ENCODE assay signal across 10 cellular contexts in genomic region chr9:35730486-35730854, GRCh38. TPM values are rescaled to one million over a fixed set of nuclear protein-coding genes. Genes with fewer than 3 reads are reported as not detected.
DNase-seq lines count a peak whose midpoint lies in the region; ATAC-seq and TF ChIP-seq lines count a peak whose summit lies in the region.
"Had no signal": no experiment of that assay in that cellular context is flagged by ENCODE, and none has a peak within 500 bp of the region (broad histone marks: within the 10 kb centered on the region; RNA-seq: fewer than 3 reads in every experiment).

No MANE protein-coding gene starts in this region.

- H3K27ac Mint-ChIP-seq in mesothelial cell of epicardium (peak overlapping the region; percentile 95), osteocyte (ENCODE audit: unreplicated experiment) (no peak overlapping the region)

- H3K27me3 Mint-ChIP-seq in mesothelial cell of epicardium (ENCODE audit: low read depth) (no peaks in the 10 kb centered on the region), osteocyte (ENCODE audit: unreplicated experiment) (no peaks in the 10 kb centered on the region)

- peak overlapping the region; percentile 62 to 98 (median 86) for H3K4me3 ChIP-seq in heart left ventricle
- peak overlapping the region; percentile 96 for H3K4me3 ChIP-seq in brain microvascular endothelial cell (ENCODE audit: low read depth, low read length)
- peak overlapping the region; percentile 62 to 84 for H3K4me3 ChIP-seq in uterus

- TF ChIP-seq POLR2A in heart left ventricle (IDR thresholded peaks at IDR 0.05) (no peak), uterus (IDR thresholded peaks at IDR 0.05) (no peak)

- H3K4me1 ChIP-seq in heart left ventricle (peaks cover 12 to 76% (median 61%) of the 10 kb centered on the region in 12 donors), uterus (peaks cover 0 to 8% of the 10 kb centered on the region in 2 donors)

- in situ Hi-C loops in brain microvascular endothelial cell (cut with HindIII; ENCODE audit: low pct_ligation_motif_present, low sequenced_read_pairs), result no loop called here

- TF ChIP-seq CTCF in heart left ventricle (IDR thresholded peaks at IDR 0.05) (no peak), brain microvascular endothelial cell (IDR thresholded peaks at IDR 0.05; ENCODE audit: low read depth, low read length, missing control alignments) (no peak), mesothelial cell of epicardium (IDR thresholded peaks at IDR 0.05; ENCODE audit: unreplicated experiment) (no peak), uterus (IDR thresholded peaks at IDR 0.05) (no peak), osteocyte (IDR thresholded peaks at IDR 0.05) (no peak)

- H3K4me3 Mint-ChIP-seq in mesothelial cell of epicardium (peak overlapping the region; percentile 84), osteocyte (ENCODE audit: unreplicated experiment) (no peak overlapping the region)

- H3K27me3 ChIP-seq in heart left ventricle (no peaks in the 10 kb centered on the region), brain microvascular endothelial cell (replicated peaks) (no peaks in the 10 kb centered on the region), uterus (no peaks in the 10 kb centered on the region)

- H3K36me3 ChIP-seq in heart left ventricle (peaks cover 0 to 29% (median 24%) of the 10 kb centered on the region in 9 donors), brain microvascular endothelial cell (replicated peaks) (peaks cover 21% of the 10 kb centered on the region), uterus (no peaks in the 10 kb centered on the region)

- H3K4me1 Mint-ChIP-seq in mesothelial cell of epicardium, result peaks cover 9% of the 10 kb centered on the region
- H3K4me1 Mint-ChIP-seq in osteocyte (ENCODE audit: unreplicated experiment), result peaks cover 24% of the 10 kb centered on the region

- no peak for DNase-seq in heart left ventricle
- no peak for DNase-seq in Right ventricle myocardium superior
- DNase-seq in brain microvascular endothelial cell, result no peak
- DNase-seq in mesothelial cell of epicardium (ENCODE audit: low spot score in 2 of 2, unreplicated experiment in 2 of 2), result no peak
- no peak for DNase-seq in uterus
- DNase-seq in osteocyte (ENCODE audit: extremely low spot score, unreplicated experiment), result no peak
- DNase-seq in activated CD8-positive, alpha-beta memory T cell treated with anti-CD3 and anti-CD28 coated beads for 24 hours, result no peak
- DNase-seq: effector CD8-positive, alpha-beta T cell; T1000 had no signal

- H3K36me3 Mint-ChIP-seq in mesothelial cell of epicardium (peaks cover 7% of the 10 kb centered on the region), osteocyte (ENCODE audit: unreplicated experiment) (peaks cover 10% of the 10 kb centered on the region)

- intact Hi-C loops in heart left ventricle (cut with DNase I), result loop anchor here in 3 of 10 donors (2.0 to 5.0 kb wide), 3 partner anchors 33 to 126 kb away; partner anchors contain the start of genes CCDC107 (in 1 of the 3), RMRP (in 1 of the 3) and TESK1 (in 1 of the 3)
- intact Hi-C loops in Right ventricle myocardium superior (cut with DNase I), result no loop called here
- intact Hi-C loops in uterus (cut with DNase I; ENCODE audit: low total_unique reads), result loop anchor here (5.0 kb wide), 1 partner anchor 73 kb away; the partner anchor contains the start of genes CCDC107 and RMRP

- ATAC-seq in heart left ventricle (no peak), Right ventricle myocardium superior (ENCODE audit: poor library complexity) (no peak), HG03378 (IDR thresholded peaks at IDR 0.05; ENCODE audit: unreplicated experiment) (no peak)

- H3K9me3 ChIP-seq in heart left ventricle, result no peaks in the 10 kb centered on the region
- no peaks in the 10 kb centered on the region for H3K9me3 ChIP-seq in uterus

- peak overlapping the region; percentile 94 to 99 (median 98) for H3K27ac ChIP-seq in heart left ventricle
- peak overlapping the region; percentile 76 for H3K27ac ChIP-seq in brain microvascular endothelial cell
- H3K27ac ChIP-seq in uterus, result peak overlapping the region; percentile 94 to 97

- WGBS in heart left ventricle, 4 donors, result 47 to 61% (median 59%) methylated on average over 2 of the region's 2 CpGs

- no peaks in the 10 kb centered on the region for H3K9me3 Mint-ChIP-seq in mesothelial cell of epicardium
- H3K9me3 Mint-ChIP-seq in osteocyte (ENCODE audit: unreplicated experiment), result no peaks in the 10 kb centered on the region

RNA-seq across cellular contexts. Expression of gene TLN1, which starts 1.5 kb away (rescaled TPM):
- 100 to 1,000 TPM; 193 to 373 (median 261) TPM for total RNA-seq in heart left ventricle
- 100 to 1,000 TPM; 152 to 241 TPM for polyA plus RNA-seq in heart left ventricle
- total RNA-seq in Right ventricle myocardium superior, result 252 TPM
- 224 to 230 TPM (median 226 TPM) in 3 replicates for total RNA-seq in mesothelial cell of epicardium
- 100 to 1,000 TPM; 202 to 540 (median 281) TPM for total RNA-seq in uterus
- total RNA-seq in osteocyte, result 433 and 439 TPM in 2 replicates

RNA-seq across cellular contexts. Expression of gene CREB3, which starts 2.0 kb away (rescaled TPM):
- 10 to 100 TPM; 16.1 to 38.0 (median 25.5) TPM for total RNA-seq in heart left ventricle
- polyA plus RNA-seq in heart left ventricle, result 10 to 100 TPM; 26.7 to 49.4 TPM
- total RNA-seq in Right ventricle myocardium superior, result 20.3 TPM
- total RNA-seq in mesothelial cell of epicardium, result 29.1 to 32.7 TPM (median 31.6 TPM) in 3 replicates
- 100 to 1,000 TPM in 1 of 4 donors, 10 to 100 TPM in 3; 30.5 to 105 (median 47.2) TPM for total RNA-seq in uterus
- 39.0 and 45.4 TPM in 2 replicates for total RNA-seq in osteocyte

RNA-seq across cellular contexts. Expression of gene GBA2, which starts 18.6 kb away (rescaled TPM):
- total RNA-seq in heart left ventricle (10 to 100 TPM; 52.1 to 93.8 (median 65.5) TPM), Right ventricle myocardium superior (74.6 TPM), mesothelial cell of epicardium (81.5 to 84.7 TPM (median 83.9 TPM) in 3 replicates), uterus (100 to 1,000 TPM in 1 of 4 donors, 10 to 100 TPM in 3; 26.9 to 104 (median 42.1) TPM), osteocyte (64.0 and 69.8 TPM in 2 replicates)
- 10 to 100 TPM; 54.1 to 96.2 TPM for polyA plus RNA-seq in heart left ventricle

RNA-seq across cellular contexts. Expression of gene RGP1, which starts 18.6 kb away (rescaled TPM):
- total RNA-seq in heart left ventricle, result 10 to 100 TPM; 25.4 to 38.8 (median 32.7) TPM
- polyA plus RNA-seq in heart left ventricle, result 10 to 100 TPM; 14.7 to 29.8 TPM
- 28.5 TPM for total RNA-seq in Right ventricle myocardium superior
- 32.6 to 34.3 TPM (median 33.9 TPM) in 3 replicates for total RNA-seq in mesothelial cell of epicardium
- total RNA-seq in uterus, result 10 to 100 TPM in 2 of 4 donors, 1 to 10 TPM in 2; 2.0 to 38.1 (median 10.3) TPM
- 35.9 and 38.4 TPM in 2 replicates for total RNA-seq in osteocyte

RNA-seq across cellular contexts. Expression of gene MSMP, which starts 23.6 kb away (rescaled TPM):
- total RNA-seq in heart left ventricle, result not detected
- under 1 TPM in 1 of 2 donors, not detected in 1; 0.26 TPM for polyA plus RNA-seq in heart left ventricle
- not detected for total RNA-seq in Right ventricle myocardium superior
- not detected in 3 replicates for total RNA-seq in mesothelial cell of epicardium
- not detected for total RNA-seq in uterus
- total RNA-seq in osteocyte, result 0.56 TPM in 1 of 2 replicates, not detected in the other
